21 cellular contexts compared by ENCODE assay signal in genomic region chr2:28283861-28284260, GRCh38.
DNase-seq lines count a peak whose midpoint lies in the region; ATAC-seq, FAIRE-seq and TF ChIP-seq lines count a peak whose summit lies in the region.
"Had no signal": no experiment of that assay in that cellular context is flagged by ENCODE, and none has a peak within 500 bp of the region (broad histone marks: within the 10 kb centered on the region; RNA-seq: fewer than 3 reads in every experiment).

No MANE protein-coding gene starts in this region.

- CTCF ChIA-PET in MCF 10A (lab: Yijun Ruan, JAX) = no interaction called here
- CTCF ChIA-PET in HepG2 (lab: Yijun Ruan, JAX; ENCODE audit: low intra/inter-chr PET ratio, low total read pairs) = no interaction called here

- H3K27ac ChIP-seq in breast epithelium (no peak overlapping the region), esophagus squamous epithelium (peak overlapping the region in 3 of 4 donors; percentile 72 to 92 (median 84)), HepG2 (ENCODE audit: extremely low read length, insufficient read depth, low read length) (no peak overlapping the region)
- H3K27ac ChIP-seq: 22Rv1, BLaER1 had no signal

- H3K9me3 ChIP-seq in breast epithelium (no peaks in the 10 kb centered on the region), esophagus squamous epithelium (no peaks in the 10 kb centered on the region), HepG2 (ENCODE audit: low read length) (no peaks in the 10 kb centered on the region)
- H3K9me3 ChIP-seq: BLaER1 had no signal

- POLR2A ChIA-PET in MCF 10A (lab: Yijun Ruan, JAX) = interaction anchor here (0.6 to 4.6 kb wide), 15 partner anchors 9 to 394 kb away, joined by 3 to 26 read pairs (median 5); partner anchors contain the start of genes BABAM2 and RBKS
- POLR2A ChIA-PET in HepG2 (lab: Yijun Ruan, JAX) = no interaction called here

- no peak overlapping the region for H3K4me2 ChIP-seq in HepG2 (ENCODE audit: low read depth, low read length)
- H3K4me2 ChIP-seq: BLaER1 had no signal

- H3K27me3 ChIP-seq in breast epithelium = no peaks in the 10 kb centered on the region
- no peaks in the 10 kb centered on the region for H3K27me3 ChIP-seq in bronchial epithelial cell (ENCODE audit: control insufficient read depth, insufficient read depth, low read length)
- no peaks in the 10 kb centered on the region for H3K27me3 ChIP-seq in esophagus squamous epithelium
- H3K27me3 ChIP-seq in HepG2 (ENCODE audit: control insufficient read depth in 1 of 2, insufficient read depth in 2 of 2, low read length in 2 of 2) = no peaks in the 10 kb centered on the region
- H3K27me3 ChIP-seq: BLaER1 had no signal

- no peak for FAIRE-seq in bronchial epithelial cell (lab: Jason Lieb, UNC)
- FAIRE-seq in HepG2 (lab: Jason Lieb, UNC) = no peak
- FAIRE-seq: GM12878, HTR-8/SVneo had no signal

- H3K27me3 Mint-ChIP-seq in MCF 10A (ENCODE audit: insufficient read depth, unreplicated experiment) (no peaks in the 10 kb centered on the region), type B pancreatic cell (no peaks in the 10 kb centered on the region)
- H3K27me3 Mint-ChIP-seq: CD4-positive, alpha-beta memory T cell; IgD-negative memory B cell had no signal

- H3K9ac ChIP-seq in HepG2 (ENCODE audit: insufficient read depth, low read depth, low read length) = no peak overlapping the region
- H3K9ac ChIP-seq: BLaER1 had no signal

- H3K36me3 ChIP-seq in breast epithelium (no peaks in the 10 kb centered on the region), bronchial epithelial cell (ENCODE audit: control insufficient read depth, insufficient read depth, low read length) (no peaks in the 10 kb centered on the region), esophagus squamous epithelium (no peaks in the 10 kb centered on the region), HepG2 (replicated peaks in 1 of 2; ENCODE audit: control insufficient read depth in 1 of 2, insufficient read depth in 2 of 2, low read length in 2 of 2) (0 out of 5 replicates have a peak, but pooled peaks cover 0 to 4% of the 10 kb centered on the region in 2 experiments)

- no peak for TF ChIP-seq RAD21 in HepG2 (CRISPR knock-in tag; IDR thresholded peaks at IDR 0.05)

- no peak for TF ChIP-seq CTCF in MCF 10A (IDR thresholded peaks at IDR 0.05; ENCODE audit: unreplicated experiment)
- no peak for TF ChIP-seq CTCF in breast epithelium (IDR thresholded peaks at IDR 0.05)
- TF ChIP-seq CTCF in bronchial epithelial cell (IDR thresholded peaks at IDR 0.05; ENCODE audit: insufficient read depth, low read length, severe bottlenecking) = no peak
- no peak for TF ChIP-seq CTCF in esophagus squamous epithelium (IDR thresholded peaks at IDR 0.05)
- no peak for TF ChIP-seq CTCF in type B pancreatic cell (conservative IDR thresholded peaks at IDR 0.05)
- TF ChIP-seq CTCF in HepG2 (CRISPR knock-in tag; IDR thresholded peaks at IDR 0.05) = no peak

- ATAC-seq in HepG2 (no peak), GM18868 (IDR thresholded peaks at IDR 0.05; ENCODE audit: unreplicated experiment) (no peak)
- ATAC-seq: GM12878, HCT116 had no signal

- H2AFZ ChIP-seq in HepG2 (ENCODE audit: low read length) = no peak overlapping the region

- TF ChIP-seq EP300 in HepG2 (IDR thresholded peaks at IDR 0.05; ENCODE audit: low read depth in 2 of 2, low read length in 2 of 2) (no peak), HepG2 (CRISPR knock-in tag; IDR thresholded peaks at IDR 0.05; ENCODE audit: borderline replicate concordance) (no peak)

- in situ Hi-C loops in G401 (cut with HindIII; ENCODE audit: low sequenced_read_pairs) (no loop called here), HepG2 (cut with HindIII; ENCODE audit: extremely low pct_ligation_motif_present, low pct_unique_long_range_greater_than_20kb) (no loop called here)

- BruUV-seq in MCF 10A (replicated peaks; lab: Mats Ljungman, UMichigan) (no TSS peak), HepG2 (replicated peaks; lab: Mats Ljungman, UMichigan) (no TSS peak)

- H3K4me1 Mint-ChIP-seq in MCF 10A (ENCODE audit: insufficient read depth, unreplicated experiment) (peaks cover 11% of the 10 kb centered on the region), type B pancreatic cell (ENCODE audit: unreplicated experiment) (peaks cover 11% of the 10 kb centered on the region)
- H3K4me1 Mint-ChIP-seq: IgD-negative memory B cell had no signal

- peaks cover 6% of the 10 kb centered on the region for H3K36me3 Mint-ChIP-seq in MCF 10A (ENCODE audit: insufficient read depth, unreplicated experiment)
- peaks cover 5% of the 10 kb centered on the region for H3K36me3 Mint-ChIP-seq in type B pancreatic cell

- peak overlapping the region; percentile 61 for H3K27ac Mint-ChIP-seq in MCF 10A (ENCODE audit: low read depth, unreplicated experiment)
- H3K27ac Mint-ChIP-seq in type B pancreatic cell = peak overlapping the region; percentile 38
- H3K27ac Mint-ChIP-seq: IgD-negative memory B cell had no signal

- no peak overlapping the region for H3K4me3 Mint-ChIP-seq in MCF 10A (ENCODE audit: unreplicated experiment)
- no peak overlapping the region for H3K4me3 Mint-ChIP-seq in type B pancreatic cell
- H3K4me3 Mint-ChIP-seq: CD14-positive monocyte; CD4-positive, alpha-beta memory T cell; HFFc6; IgD-negative memory B cell had no signal

- TF ChIP-seq POLR2A in breast epithelium (IDR thresholded peaks at IDR 0.05) (no peak), esophagus squamous epithelium (IDR thresholded peaks at IDR 0.05) (no peak), HepG2 (IDR thresholded peaks at IDR 0.05; ENCODE audit: insufficient read depth in 1 of 2, low read depth in 2 of 2, low read length in 2 of 2) (no peak)

- intact Hi-C loops in MCF 10A (cut with micrococcal nuclease) = no loop called here
- intact Hi-C loops in breast epithelium (cut with DNase I; ENCODE audit: low total_unique reads) = no loop called here
- intact Hi-C loops in esophagus squamous epithelium (cut with DNase I) = no loop called here
- intact Hi-C loops in HepG2 (cut with micrococcal nuclease; ENCODE audit: unreplicated experiment) = no loop called here

- no peak for DNase-seq in MCF 10A (ENCODE audit: unreplicated experiment)
- no peak for DNase-seq in breast epithelium (ENCODE audit: low spot score in 2 of 2)
- peak; percentile 66 for DNase-seq in bronchial epithelial cell (ENCODE audit: low read depth)
- no peak for DNase-seq in esophagus squamous epithelium (lab: John Stamatoyannopoulos, UW)
- DNase-seq in type B pancreatic cell (ENCODE audit: extremely low spot score, unreplicated experiment) = no peak
- no peak for DNase-seq in G401 (ENCODE audit: low spot score)
- no peak for DNase-seq in HepG2 (ENCODE audit: low spot score)
- DNase-seq: Calu3; CD4-positive, alpha-beta memory T cell; DMS79 treated with DMSO at 0.1 percent for 48 hours; GOT3; H7; HFFc6 had no signal

- H3K4me3 ChIP-seq in breast epithelium (no peak overlapping the region), bronchial epithelial cell (ENCODE audit: low read depth, low read length) (no peak overlapping the region), esophagus squamous epithelium (no peak overlapping the region), HepG2 (replicated peaks in 1 of 3; ENCODE audit: insufficient read depth in 1 of 3, low read depth in 2 of 3, low read length in 3 of 3) (no peak overlapping the region)
- H3K4me3 ChIP-seq: BLaER1, GM12878 had no signal

- H4K20me1 ChIP-seq in HepG2 (ENCODE audit: insufficient read depth, low read length) = no peaks in the 10 kb centered on the region
- H4K20me1 ChIP-seq: BLaER1 had no signal

- H3K9me3 Mint-ChIP-seq in MCF 10A (ENCODE audit: unreplicated experiment) = no peaks in the 10 kb centered on the region
- H3K9me3 Mint-ChIP-seq in type B pancreatic cell = no peaks in the 10 kb centered on the region
- H3K9me3 Mint-ChIP-seq: CD14-positive monocyte; CD4-positive, alpha-beta memory T cell; HFFc6; IgD-negative memory B cell had no signal

- 34 to 44% methylated on average over 1 of the region's 1 CpG for WGBS in esophagus squamous epithelium, 2 donors
- 78% methylated on average over 1 of the region's 1 CpG for WGBS in HepG2 (ENCODE audit: low lambda C conversion rate)

- H3K4me1 ChIP-seq in breast epithelium (no peaks in the 10 kb centered on the region), esophagus squamous epithelium (peaks cover 16 to 81% (median 34%) of the 10 kb centered on the region in 3 donors), HepG2 (ENCODE audit: insufficient read depth, low read length) (no peaks in the 10 kb centered on the region)
- H3K4me1 ChIP-seq: BLaER1 had no signal

- H3K79me2 ChIP-seq in HepG2 (ENCODE audit: insufficient read depth, low read length) = no peaks in the 10 kb centered on the region

TF ChIP-seq in HepG2, 621 proteins besides CTCF, POLR2A, EP300 and RAD21:
- TF ChIP-seq ZNF264 (CRISPR knock-in tag; IDR thresholded peaks at IDR 0.05) = no peak
- TF ChIP-seq ZNF432 (CRISPR knock-in tag; IDR thresholded peaks at IDR 0.05; ENCODE audit: borderline replicate concordance) = no peak
- no peak for TF ChIP-seq CREB3 (CRISPR knock-in tag; IDR thresholded peaks at IDR 0.05)
- TF ChIP-seq SKI (IDR thresholded peaks at IDR 0.05; ENCODE audit: partially characterized antibody) = no peak
- TF ChIP-seq HNRNPL (IDR thresholded peaks at IDR 0.05; ENCODE audit: low read depth, low read length) = no peak
- TF ChIP-seq ZNF382 (CRISPR knock-in tag; IDR thresholded peaks at IDR 0.05; ENCODE audit: borderline replicate concordance) = no peak
- TF ChIP-seq SCMH1 (CRISPR knock-in tag; IDR thresholded peaks at IDR 0.05; ENCODE audit: borderline replicate concordance) = no peak
- TF ChIP-seq FOXK2 (IDR thresholded peaks at IDR 0.05) = no peak

Comparison
In these comparisons a context has a peak if more than half of its experiments do, and no peak if none do; other contexts are left out.
1. H3K27ac ChIP-seq: peak in esophagus squamous epithelium (3 of 4); none in breast epithelium (0 of 2) and HepG2 (single experiment).